In the genomic region with DNA sequence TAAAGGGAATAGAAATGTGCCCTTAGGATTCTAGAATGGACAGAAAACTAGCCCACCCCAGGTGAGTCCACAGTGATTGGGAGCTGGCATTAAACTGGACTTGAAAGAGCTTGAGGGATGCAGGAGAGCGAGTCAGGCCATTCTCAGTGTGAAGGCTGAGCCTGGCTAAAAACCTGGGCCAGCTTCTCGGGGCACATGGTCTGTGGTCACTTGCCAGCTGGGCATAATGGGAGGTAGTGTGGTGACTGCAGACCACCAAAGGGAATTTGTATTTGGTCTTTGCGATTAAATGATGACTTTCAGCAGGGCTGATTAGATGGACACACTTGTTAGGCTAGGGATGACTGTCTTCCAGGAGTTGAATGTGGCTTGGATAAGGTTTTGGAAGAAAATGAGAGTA, we compare ENCODE assay signal across 26 cellular contexts.
"Had no signal": no experiment of that assay in that cellular context is flagged by ENCODE, and none has a peak within 500 bp of the region (broad histone marks: within the 10 kb centered on the region; RNA-seq: fewer than 3 reads in every experiment).

No MANE protein-coding gene starts in this region.

- H3K36me3 Mint-ChIP-seq: activated CD8-positive, alpha-beta memory T cell treated with anti-CD3 and anti-CD28 coated beads, Interleukin-2, amount 10 ng/mL, durations not matched to agents 7 days and 5 days; activated naive CD4-positive, alpha-beta T cell treated with anti-CD3 and anti-CD28 coated beads, Interleukin-2, amount 50 U/mL, for 24 hours; naive thymus-derived CD8-positive, alpha-beta T cell; T-cell had no signal

- H3K27me3 ChIP-seq: breast epithelium, foreskin keratinocyte, heart right ventricle, neutrophil, ovary, spleen, upper lobe of left lung, vagina had no signal

- H3K27ac Mint-ChIP-seq: activated CD4-positive, alpha-beta T cell treated with anti-CD3 and anti-CD28 coated beads for 36 hours; activated CD8-positive, alpha-beta memory T cell treated with anti-CD3 and anti-CD28 coated beads, Interleukin-2, amount 10 ng/mL, durations not matched to agents 7 days and 5 days; activated CD8-positive, alpha-beta T cell treated with anti-CD3 and anti-CD28 coated beads, Interleukin-2, amount 10 ng/mL, durations not matched to agents 7 days and 5 days; activated naive CD4-positive, alpha-beta T cell treated with anti-CD3 and anti-CD28 coated beads, Interleukin-2, amount 50 U/mL, for 24 hours; activated naive CD8-positive, alpha-beta T cell treated with anti-CD3 and anti-CD28 coated beads, Interleukin-2, amount 50 U/mL, for 24 hours; activated T-helper 2 cell treated with anti-CD3 and anti-CD28 coated beads, Interferon-gamma antibody, Interleukin-2, Interleukin-4, amounts not matched to agents 10 μg/mL and 5 μg/mL and 100 μg/mL, durations not matched to agents 14 hours and 24 hours and 36 hours; stimulated activated naive CD8-positive, alpha-beta T cell treated with anti-CD3 and anti-CD28 coated beads, Interleukin-15, Interleukin-2, amounts not matched to agents 100 ng/mL and 50 ng/mL, for 24 hours; T-cell; T-helper 2 cell treated with Interferon-gamma antibody and Interleukin-4, amounts not matched to agents 5 μg/mL and 100 μg/mL, for 36 hours had no signal

- H3K36me3 ChIP-seq: breast epithelium, heart right ventricle, neutrophil, ovary, prostate gland, spleen, upper lobe of left lung, vagina had no signal

- DNase-seq: activated CD4-positive, alpha-beta T cell treated with anti-CD3 and anti-CD28 coated beads for 36 hours; activated CD4-positive, CD25-positive, alpha-beta regulatory T cell; activated CD8-positive, alpha-beta memory T cell treated with anti-CD3 and anti-CD28 coated beads, Interleukin-2, amount 10 ng/mL, durations not matched to agents 7 days and 5 days; activated CD8-positive, alpha-beta T cell treated with anti-CD3 and anti-CD28 coated beads, Interleukin-2, amount 10 ng/mL, durations not matched to agents 7 days and 5 days; activated naive CD8-positive, alpha-beta T cell treated with anti-CD3 and anti-CD28 coated beads, Interleukin-2, amount 50 U/mL, for 24 hours; activated T-cell treated with anti-CD3 and anti-CD28 coated beads, Interleukin-2, amount 50 U/mL, for 48 hours; amygdala; central memory CD4-positive, alpha-beta T cell; foreskin keratinocyte; heart right ventricle; midbrain; naive thymus-derived CD8-positive, alpha-beta T cell; ovary; retina; spleen; stimulated activated CD4-positive, alpha-beta T cell treated with anti-CD3 and anti-CD28 coated beads, Interleukin-2, amount 100 ng/mL, for 48 hours; T-cell; upper lobe of left lung had no signal

- H3K27ac ChIP-seq: breast epithelium, foreskin keratinocyte, heart right ventricle, neutrophil, ovary, prostate gland, spleen, upper lobe of left lung, vagina had no signal

- ATAC-seq: activated CD4-positive, alpha-beta T cell treated with anti-CD3 and anti-CD28 coated beads for 36 hours; activated CD8-positive, alpha-beta memory T cell treated with anti-CD3 and anti-CD28 coated beads, Interleukin-2, amount 10 ng/mL, durations not matched to agents 7 days and 5 days; activated CD8-positive, alpha-beta T cell treated with anti-CD3 and anti-CD28 coated beads, Interleukin-2, amount 10 ng/mL, durations not matched to agents 7 days and 5 days; activated naive CD8-positive, alpha-beta T cell treated with anti-CD3 and anti-CD28 coated beads, Interleukin-2, amount 50 U/mL, for 24 hours; foreskin keratinocyte; heart right ventricle; naive thymus-derived CD8-positive, alpha-beta T cell; T-cell had no signal

- H3K4me1 ChIP-seq: breast epithelium, foreskin keratinocyte, heart right ventricle, prostate gland, upper lobe of left lung had no signal

- H3K4me3 Mint-ChIP-seq: activated CD4-positive, alpha-beta T cell treated with anti-CD3 and anti-CD28 coated beads for 36 hours; activated CD8-positive, alpha-beta memory T cell treated with anti-CD3 and anti-CD28 coated beads, Interleukin-2, amount 10 ng/mL, durations not matched to agents 7 days and 5 days; activated CD8-positive, alpha-beta T cell treated with anti-CD3 and anti-CD28 coated beads, Interleukin-2, amount 10 ng/mL, durations not matched to agents 7 days and 5 days; activated naive CD4-positive, alpha-beta T cell treated with anti-CD3 and anti-CD28 coated beads, Interleukin-2, amount 50 U/mL, for 24 hours; activated naive CD8-positive, alpha-beta T cell treated with anti-CD3 and anti-CD28 coated beads, Interleukin-2, amount 50 U/mL, for 24 hours; naive thymus-derived CD8-positive, alpha-beta T cell; stimulated activated naive CD8-positive, alpha-beta T cell treated with anti-CD3 and anti-CD28 coated beads, Interleukin-15, Interleukin-2, amounts not matched to agents 100 ng/mL and 50 ng/mL, for 24 hours; T-cell; T-helper 2 cell treated with Interferon-gamma antibody and Interleukin-4, amounts not matched to agents 5 μg/mL and 100 μg/mL, for 36 hours had no signal

- H3K27me3 Mint-ChIP-seq: activated CD4-positive, alpha-beta T cell treated with anti-CD3 and anti-CD28 coated beads for 36 hours; activated CD8-positive, alpha-beta memory T cell treated with anti-CD3 and anti-CD28 coated beads, Interleukin-2, amount 10 ng/mL, durations not matched to agents 7 days and 5 days; activated naive CD4-positive, alpha-beta T cell treated with anti-CD3 and anti-CD28 coated beads, Interleukin-2, amount 50 U/mL, for 24 hours; activated naive CD8-positive, alpha-beta T cell treated with anti-CD3 and anti-CD28 coated beads, Interleukin-2, amount 50 U/mL, for 24 hours; naive thymus-derived CD8-positive, alpha-beta T cell; stimulated activated naive CD8-positive, alpha-beta T cell treated with anti-CD3 and anti-CD28 coated beads, Interleukin-15, Interleukin-2, amounts not matched to agents 100 ng/mL and 50 ng/mL, for 24 hours; T-cell had no signal

- H3K4me3 ChIP-seq: breast epithelium, heart right ventricle, ovary, prostate gland, spleen, upper lobe of left lung, vagina had no signal

- H3K4me1 Mint-ChIP-seq: activated CD4-positive, alpha-beta T cell treated with anti-CD3 and anti-CD28 coated beads for 36 hours; activated CD8-positive, alpha-beta memory T cell treated with anti-CD3 and anti-CD28 coated beads, Interleukin-2, amount 10 ng/mL, durations not matched to agents 7 days and 5 days; activated naive CD8-positive, alpha-beta T cell treated with anti-CD3 and anti-CD28 coated beads, Interleukin-2, amount 50 U/mL, for 24 hours had no signal

- H3K9me3 ChIP-seq: breast epithelium, heart right ventricle, neutrophil, ovary, prostate gland, spleen, upper lobe of left lung, vagina had no signal

- H3K9me3 Mint-ChIP-seq: activated naive CD4-positive, alpha-beta T cell treated with anti-CD3 and anti-CD28 coated beads, Interleukin-2, amount 50 U/mL, for 24 hours; activated naive CD8-positive, alpha-beta T cell treated with anti-CD3 and anti-CD28 coated beads, Interleukin-2, amount 50 U/mL, for 24 hours; activated T-helper 2 cell treated with anti-CD3 and anti-CD28 coated beads, Interferon-gamma antibody, Interleukin-2, Interleukin-4, amounts not matched to agents 10 μg/mL and 5 μg/mL and 100 μg/mL, durations not matched to agents 14 hours and 24 hours and 36 hours; naive thymus-derived CD8-positive, alpha-beta T cell; stimulated activated naive CD8-positive, alpha-beta T cell treated with anti-CD3 and anti-CD28 coated beads, Interleukin-15, Interleukin-2, amounts not matched to agents 100 ng/mL and 50 ng/mL, for 24 hours; T-cell; T-helper 2 cell treated with Interferon-gamma antibody and Interleukin-4, amounts not matched to agents 5 μg/mL and 100 μg/mL, for 36 hours had no signal
